ENCODE assay signal across 8 cellular contexts in the genomic region with DNA sequence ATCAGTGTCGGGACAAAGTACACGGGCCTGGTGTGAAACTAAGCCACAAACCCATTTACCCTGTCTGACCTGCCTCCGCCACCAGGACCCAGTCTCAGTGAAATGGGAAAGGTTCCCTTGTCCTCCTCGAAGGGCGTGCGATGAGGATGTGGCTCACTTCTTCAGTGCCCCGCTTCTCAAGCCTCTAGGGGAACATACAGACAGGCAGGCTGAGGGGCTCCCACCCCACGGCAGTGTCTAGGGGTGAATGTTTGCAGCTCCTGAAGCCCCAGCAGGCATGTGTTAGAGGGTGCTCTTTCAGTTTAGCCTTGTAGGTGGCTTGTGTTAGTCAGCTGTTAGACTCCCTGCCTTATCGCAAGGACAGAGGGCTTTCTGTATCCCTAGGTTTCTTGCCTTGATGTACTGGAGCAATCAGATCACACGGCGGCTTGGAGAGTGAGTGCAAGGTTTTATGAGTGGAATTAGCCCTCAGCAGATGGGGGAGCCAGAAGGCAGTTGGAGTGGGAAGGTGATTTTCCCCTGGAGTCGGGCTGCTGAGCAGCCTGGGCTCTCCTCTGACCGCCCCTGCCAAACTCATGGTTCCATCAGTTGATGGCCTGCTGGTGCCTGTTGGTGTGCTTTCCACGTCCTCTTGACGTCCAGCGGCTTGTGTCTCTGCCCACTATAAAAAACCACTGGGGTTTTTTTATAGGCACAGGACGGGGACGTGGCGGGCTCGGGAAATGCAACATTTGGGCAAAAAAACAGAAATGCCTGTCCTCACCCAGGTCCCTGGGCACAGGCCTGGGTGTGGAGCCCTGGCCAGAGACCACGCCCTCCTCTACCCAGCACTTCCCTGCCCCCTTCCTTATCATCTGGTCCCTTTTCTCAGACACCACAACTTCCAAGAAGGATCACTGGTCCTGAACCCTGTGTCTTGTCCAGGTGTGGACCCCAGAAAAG. TPM values are rescaled to one million over a fixed set of nuclear protein-coding genes. Genes with fewer than 3 reads are reported as not detected.
DNase-seq lines count a peak whose midpoint lies in the region; ATAC-seq and TF ChIP-seq lines count a peak whose summit lies in the region.

No MANE protein-coding gene starts in this region.

- peak overlapping the region; percentile 93 for H3K27ac Mint-ChIP-seq in central memory CD8-positive, alpha-beta T cell (ENCODE audit: low read depth)

- peaks cover 9% of the 10 kb centered on the region for H3K4me1 Mint-ChIP-seq in central memory CD8-positive, alpha-beta T cell

- no peak for TF ChIP-seq CTCF in RWPE1 (conservative IDR thresholded peaks at IDR 0.05; ENCODE audit: low read depth)
- TF ChIP-seq CTCF in mucosa of descending colon (IDR thresholded peaks at IDR 0.05): no peak

- no peaks in the 10 kb centered on the region for H3K36me3 ChIP-seq in mucosa of descending colon (ENCODE audit: low read depth)

- peak overlapping the region; percentile 79 for H3K27ac ChIP-seq in RWPE1

- no peaks in the 10 kb centered on the region for H3K9me3 Mint-ChIP-seq in central memory CD8-positive, alpha-beta T cell

- H3K4me1 ChIP-seq in mucosa of descending colon (ENCODE audit: low read depth): peaks cover 16% of the 10 kb centered on the region

- CTCF ChIA-PET in RWPE1 (lab: Yijun Ruan, JAX): no interaction called here

- H3K4me3 Mint-ChIP-seq in central memory CD8-positive, alpha-beta T cell: peak overlapping the region; percentile 90

- peak overlapping the region; percentile 94 for H3K4me3 ChIP-seq in mucosa of descending colon

- peak; percentile 5 for ATAC-seq in HG02759 (IDR thresholded peaks at IDR 0.05; ENCODE audit: unreplicated experiment)
- ATAC-seq in central memory CD8-positive, alpha-beta T cell (replicated peaks; ENCODE audit: extremely low read depth, poor library complexity, severe bottlenecking): peak; percentile 42
- ATAC-seq in mucosa of descending colon: peak; percentile 47
- no peak for ATAC-seq in GM18520 (IDR thresholded peaks at IDR 0.05; ENCODE audit: unreplicated experiment)

- no peaks in the 10 kb centered on the region for H3K9me3 ChIP-seq in mucosa of descending colon

- peak; percentile 65 for DNase-seq in DMS53 (lab: John Stamatoyannopoulos, UW)
- no peak for DNase-seq in DMS53 treated with DMSO at 0.1 percent for 48 hours (lab: John Stamatoyannopoulos, UW; ENCODE audit: unreplicated experiment)
- DNase-seq in RWPE1 (ENCODE audit: low spot score): peak; percentile 44
- no peak for DNase-seq in central memory CD8-positive, alpha-beta T cell (ENCODE audit: low spot score in 2 of 2)
- peak in 2 of 3 donors; percentile 35 to 43 for DNase-seq in mucosa of descending colon
- DNase-seq in nucleus accumbens (lab: John Stamatoyannopoulos, UW): no peak

- intact Hi-C loops in mucosa of descending colon (cut with DNase I, micrococcal nuclease): loop anchor here (5.0 to 10.0 kb wide), 2 partner anchors 99 to 102 kb away; no protein-coding TSS in a partner anchor

- no peaks in the 10 kb centered on the region for H3K27me3 Mint-ChIP-seq in central memory CD8-positive, alpha-beta T cell

- POLR2A ChIA-PET in RWPE1 (lab: Yijun Ruan, JAX; ENCODE audit: low non-redundant PET): no interaction called here

- peaks cover 14% of the 10 kb centered on the region for H3K36me3 Mint-ChIP-seq in central memory CD8-positive, alpha-beta T cell (ENCODE audit: insufficient read depth)

RNA-seq across cellular contexts. Expression of gene NUDT1, which starts 0.8 kb away (rescaled TPM):
- total RNA-seq in mucosa of descending colon: 10 to 100 TPM in 2 of 3 donors, 1 to 10 TPM in 1; 6.8 to 20.3 (median 12.4) TPM

RNA-seq across cellular contexts. Expression of gene MRM2, which starts 0.8 kb away (rescaled TPM):
- 10 to 100 TPM; 16.5 to 18.8 (median 17.2) TPM for total RNA-seq in mucosa of descending colon

RNA-seq across cellular contexts. Expression of gene MAD1L1, which starts 10.1 kb away (rescaled TPM):
- 10 to 100 TPM; 25.3 to 31.2 (median 26.2) TPM for total RNA-seq in mucosa of descending colon

Comparison
In these comparisons a context has a peak if more than half of its experiments do, and no peak if none do; other contexts are left out.
1. DNase-seq: peak in DMS53 (single experiment), RWPE1 (single experiment) and mucosa of descending colon (2 of 3); none in DMS53 treated with DMSO at 0.1 percent for 48 hours (single experiment), central memory CD8-positive, alpha-beta T cell (0 of 2) and nucleus accumbens (0 of 56).